In the genomic region with DNA sequence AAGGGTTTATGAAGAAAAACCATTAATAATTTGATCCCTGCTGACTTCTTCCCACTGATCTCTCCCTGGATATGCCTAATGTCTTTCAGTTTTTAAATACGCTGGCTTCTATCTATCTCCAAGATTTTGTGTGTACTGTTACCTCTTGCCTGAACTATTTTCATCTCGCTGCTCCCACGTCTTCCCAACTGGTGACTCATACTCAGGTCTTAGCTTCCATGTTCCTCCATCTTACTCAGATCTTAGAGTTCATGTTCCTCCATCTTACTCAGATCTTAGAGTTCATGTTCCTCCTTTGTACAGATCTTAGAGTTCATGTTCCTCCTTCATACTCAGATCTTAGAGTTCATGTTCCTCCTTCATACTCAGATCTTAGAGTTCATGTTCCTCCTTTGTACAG, we compare ENCODE assay signal across 24 cellular contexts.
"Had no signal": no experiment of that assay in that cellular context is flagged by ENCODE, and none has a peak within 500 bp of the region (broad histone marks: within the 10 kb centered on the region; RNA-seq: fewer than 3 reads in every experiment).

No MANE protein-coding gene starts in this region.

- H3K27me3 ChIP-seq: MG63, Peyer's patch, SJCRH30 had no signal

- H3K4me3 ChIP-seq: MG63, PC-9, Peyer's patch, SJCRH30 had no signal

- H3K4me2 ChIP-seq: PC-9 had no signal

- H3K9me3 ChIP-seq: MG63, Peyer's patch, SJCRH30 had no signal

- H2AFZ ChIP-seq: PC-9 had no signal

- H3K27ac ChIP-seq: PC-9, Peyer's patch, SJCRH30 had no signal

- H3K36me3 ChIP-seq: MG63, Peyer's patch, SJCRH30 had no signal

- ATAC-seq: HepG2, Right ventricle myocardium inferior, SK-N-SH treated with all-trans-retinoic acid at 6 μM for 48 hours had no signal

- H3K4me1 ChIP-seq: Peyer's patch, SJCRH30 had no signal

- DNase-seq: IMR-90, Karpas-422, KG1, MG63, NCI-H1092, NCI-H1105 treated with DMSO at 0.1 percent for 48 hours, NCI-H1417 treated with DMSO at 0.1 percent for 48 hours, NCI-H146, NCI-H1694 treated with DMSO at 0.1 percent for 48 hours, NCI-H1930, NCI-H2081, NCI-H2107, NCI-H2227 treated with DMSO at 0.1 percent for 48 hours, NCI-H524, NCI-H69, NCI-H774, OCI-M1, PC-9, Peyer's patch, SHP77 treated with DMSO at 0.1 percent for 48 hours, SJCRH30 had no signal
